7 cellular contexts compared by ENCODE assay signal in genomic region chr3:123883656-123884257, GRCh38. TPM values are rescaled to one million over a fixed set of nuclear protein-coding genes. Genes with fewer than 3 reads are reported as not detected.
DNase-seq lines count a peak whose midpoint lies in the region; ATAC-seq and TF ChIP-seq lines count a peak whose summit lies in the region.

No MANE protein-coding gene starts in this region.

- H3K9me2 ChIP-seq in GM23338 (ENCODE audit: insufficient read depth), result peaks cover 8% of the 10 kb centered on the region; the same call in 1 of the 2 replicates

- CTCF ChIA-PET in activated B cell treated with CpG ODN at 0.5 μM for 24 hours (lab: Charles Lee) (no interaction called here), RWPE1 (lab: Yijun Ruan, JAX) (interaction anchor here (0.7 kb wide), 1 partner anchor 12 kb away, joined by 3 read pairs; no protein-coding TSS in a partner anchor)

- H3K4me2 ChIP-seq in GM23338, result peak overlapping the region; percentile 96

- H3K27me3 Mint-ChIP-seq in GM23338 (ENCODE audit: insufficient read depth, low read depth, poor library complexity) (peaks cover 25% of the 10 kb centered on the region), activated B cell treated with CpG ODN at 0.5 μM for 24 hours (peaks cover 39% of the 10 kb centered on the region)

- H3K36me3 ChIP-seq in GM23338 (ENCODE audit: insufficient read depth), result no peaks in the 10 kb centered on the region
- no peaks in the 10 kb centered on the region for H3K36me3 ChIP-seq in iPS DF 6.9 (ENCODE audit: control insufficient read depth, insufficient read depth, low read length)

- H3K9me3 Mint-ChIP-seq in GM23338 (no peaks in the 10 kb centered on the region; the same call in 2 of the 3 replicates), activated B cell treated with CpG ODN at 0.5 μM for 24 hours (no peaks in the 10 kb centered on the region)

- H3K9me3 ChIP-seq in iPS DF 6.9 (ENCODE audit: control insufficient read depth, insufficient read depth, low read length), result no peaks in the 10 kb centered on the region

- H3K4me3 ChIP-seq in GM23338 (peak overlapping the region; percentile 94), iPS DF 6.9 (ENCODE audit: low read length) (peak overlapping the region; percentile 49; the same call in 1 of the 2 replicates), skin epidermis (peak overlapping the region; percentile 28 to 44 (median 35))

- H3K27ac Mint-ChIP-seq in GM23338 (no peak overlapping the region), activated B cell treated with CpG ODN at 0.5 μM for 24 hours (no peak overlapping the region)

- H2AFZ ChIP-seq in GM23338, result peak overlapping the region; percentile 99

- intact Hi-C loops in activated B cell treated with CpG ODN at 0.5 μM for 24 hours (cut with micrococcal nuclease), result no loop called here

- peak overlapping the region; percentile 83 for H3K4me3 Mint-ChIP-seq in GM23338
- peak overlapping the region; percentile 61 for H3K4me3 Mint-ChIP-seq in activated B cell treated with CpG ODN at 0.5 μM for 24 hours

- H3K79me2 ChIP-seq in GM23338 (replicated peaks; ENCODE audit: insufficient read depth), result no peaks in the 10 kb centered on the region

- POLR2A ChIA-PET in activated B cell treated with CpG ODN at 0.5 μM for 24 hours (lab: Charles Lee), result no interaction called here
- POLR2A ChIA-PET in RWPE1 (lab: Yijun Ruan, JAX; ENCODE audit: low non-redundant PET), result interaction anchor here (0.6 kb wide), 1 partner anchor 15 kb away, joined by 3 read pairs; no protein-coding TSS in a partner anchor

- TF ChIP-seq CTCF in GM23338 (conservative IDR thresholded peaks at IDR 0.05; ENCODE audit: low read depth in 2 of 2) (no peak), activated B cell treated with CpG ODN at 0.5 μM for 24 hours (IDR thresholded peaks at IDR 0.05) (no peak), RWPE1 (conservative IDR thresholded peaks at IDR 0.05; ENCODE audit: low read depth) (no peak)

- no peaks in the 10 kb centered on the region; the same call in 1 of the 2 replicates for H4K20me1 ChIP-seq in GM23338 (replicated peaks; ENCODE audit: insufficient read depth)

- peak overlapping the region; percentile 78; the same call in 1 of the 2 replicates for H3K27ac ChIP-seq in GM23338 (ENCODE audit: low read depth)
- no peak overlapping the region for H3K27ac ChIP-seq in iPS DF 6.9 (ENCODE audit: low read length)
- H3K27ac ChIP-seq in skin epidermis, result peak overlapping the region in 2 of 21 experiments; percentile 21 to 25
- no peak overlapping the region for H3K27ac ChIP-seq in RWPE1

- peaks cover 23% of the 10 kb centered on the region for H3K4me1 Mint-ChIP-seq in GM23338
- H3K4me1 Mint-ChIP-seq in activated B cell treated with CpG ODN at 0.5 μM for 24 hours, result peaks cover 14% of the 10 kb centered on the region

- no peaks in the 10 kb centered on the region; the same call in 2 of the 3 replicates for H3K36me3 Mint-ChIP-seq in GM23338 (ENCODE audit: low read depth)
- H3K36me3 Mint-ChIP-seq in activated B cell treated with CpG ODN at 0.5 μM for 24 hours (ENCODE audit: low read depth), result no peaks in the 10 kb centered on the region

- no CpG with 5 or more reads among the region's 44 CpGs for WGBS in iPS DF 6.9 (ENCODE audit: insufficient coverage, insufficient read length)

- H3K27me3 ChIP-seq in GM23338 (ENCODE audit: insufficient read depth) (peaks cover 13% of the 10 kb centered on the region), iPS DF 6.9 (ENCODE audit: control insufficient read depth, insufficient read depth, low read length) (no peaks in the 10 kb centered on the region)

- ATAC-seq in GM23338 (peak; percentile 47), activated B cell treated with CpG ODN at 0.5 μM for 24 hours (ENCODE audit: low read depth) (no peak), GM21737 (IDR thresholded peaks at IDR 0.05; ENCODE audit: unreplicated experiment) (no peak)

- H3F3A ChIP-seq in GM23338 (replicated peaks; ENCODE audit: low read depth), result 0 out of 2 replicates have a peak, but pooled peaks cover 7% of the 10 kb centered on the region

- peaks cover 21% of the 10 kb centered on the region for H3K4me1 ChIP-seq in GM23338 (ENCODE audit: insufficient read depth)
- H3K4me1 ChIP-seq in iPS DF 6.9 (ENCODE audit: control insufficient read depth, insufficient read depth, low read length), result 0 out of 2 replicates have a peak, but pooled peaks cover 2% of the 10 kb centered on the region

- DNase-seq in GM23338 (ENCODE audit: low spot score) (peak; percentile 69), activated B cell treated with CpG ODN at 0.5 μM for 24 hours (no peak), iPS DF 6.9 (ENCODE audit: low read depth, low spot score) (no peak), RWPE1 (ENCODE audit: low spot score) (no peak)
- no peak for DNase-seq in activated CD4-positive, alpha-beta T cell treated with anti-CD3 and anti-CD28 coated beads, Interleukin-2, amount 50 U/mL, for 1 hour

TF ChIP-seq in GM23338, 12 proteins besides CTCF, POLR2A, EP300 and RAD21 (continues in another document):
- TF ChIP-seq NANOG (IDR thresholded peaks at IDR 0.05; ENCODE audit: borderline replicate concordance), result no peak
- TF ChIP-seq ZNF331 (CRISPR knock-in tag; IDR thresholded peaks at IDR 0.05; ENCODE audit: low read depth), result no peak
- no peak for TF ChIP-seq EZH2phosphoT487 (IDR thresholded peaks at IDR 0.05; ENCODE audit: unreplicated experiment)
- no peak for TF ChIP-seq ZNF114 (CRISPR knock-in tag; IDR thresholded peaks at IDR 0.05)
- no peak for TF ChIP-seq REST (IDR thresholded peaks at IDR 0.05; ENCODE audit: unreplicated experiment)
- no peak for TF ChIP-seq POLR2AphosphoS5 (IDR thresholded peaks at IDR 0.05; ENCODE audit: low read depth)
- no peak for TF ChIP-seq ETS1 (IDR thresholded peaks at IDR 0.05)
- TF ChIP-seq JUNB (IDR thresholded peaks at IDR 0.05; ENCODE audit: unreplicated experiment), result no peak
- TF ChIP-seq EZH2 (IDR thresholded peaks at IDR 0.05; ENCODE audit: low read depth, unreplicated experiment), result no peak

RNA-seq across cellular contexts. Expression of gene MYLK, which starts 0.4 kb away (rescaled TPM):
- 16.2 and 17.9 TPM in 2 replicates for total RNA-seq in GM23338 (2014; rRNA removed; shearing (Covaris generic))
- 11.5 and 13.2 TPM in 2 replicates for polyA plus RNA-seq in GM23338 (2016; fragmentation: Nextera tagmentation; extraction: Ambion mirVana)
- not detected in 2 replicates for total RNA-seq in activated B cell treated with CpG ODN at 0.5 μM for 24 hours

Comparison
In these comparisons a context has a peak if more than half of its experiments do, and no peak if none do; other contexts are left out.
1. H3K4me3 ChIP-seq: peak in every context shown above with its lines; median percentile 94 in GM23338; 49 in iPS DF 6.9; 35 in skin epidermis.
2. RNA of gene MYLK, which starts 0.4 kb away (total RNA-seq): 16.2 to 17.9 TPM in GM23338; not detected in activated B cell treated with CpG ODN at 0.5 μM for 24 hours; every median in the first group is over 10 times any median in the second.